In genomic region chr2:20351555-20352229, GRCh38 we compare ENCODE assay signal across 1 cellular context.
TF ChIP-seq lines count a peak whose summit lies in the region.

No MANE protein-coding gene starts in this region.

TF ChIP-seq in HepG2, 621 proteins besides CTCF, POLR2A, EP300 and RAD21 (continued from another document and continues in another):
- TF ChIP-seq HMGXB4 (CRISPR knock-in tag; IDR thresholded peaks at IDR 0.05; ENCODE audit: borderline replicate concordance in 1 of 2, low read depth in 1 of 2) (no peak), MED13 (CRISPR knock-in tag; IDR thresholded peaks at IDR 0.05) (no peak), HMG20A (CRISPR knock-in tag; IDR thresholded peaks at IDR 0.05; ENCODE audit: borderline replicate concordance) (0 out of 2 replicates have a peak, but pooled peaks have one; percentile 21), NR1H2 (CRISPR knock-in tag; IDR thresholded peaks at IDR 0.05; ENCODE audit: borderline replicate concordance, low read depth) (no peak), NFKB2 (CRISPR knock-in tag; IDR thresholded peaks at IDR 0.05; ENCODE audit: borderline replicate concordance) (no peak), HMG20B (CRISPR knock-in tag; conservative IDR thresholded peaks at IDR 0.05) (no peak), MAFG (CRISPR knock-in tag; IDR thresholded peaks at IDR 0.05) (no peak), MIER2 (CRISPR knock-in tag; IDR thresholded peaks at IDR 0.05) (no peak), NFIB (CRISPR knock-in tag; IDR thresholded peaks at IDR 0.05; ENCODE audit: borderline replicate concordance) (no peak), ZNF253 (CRISPR knock-in tag; IDR thresholded peaks at IDR 0.05; ENCODE audit: borderline replicate concordance) (no peak), POLR2G (IDR thresholded peaks at IDR 0.05; ENCODE audit: low read depth, low read length) (peak; percentile 32; the same call in 1 of the 2 replicates), DR1 (CRISPR knock-in tag; IDR thresholded peaks at IDR 0.05) (no peak), MED1 (CRISPR knock-in tag; IDR thresholded peaks at IDR 0.05) (0 out of 2 replicates have a peak, but pooled peaks have one; percentile 26), ZNF800 (CRISPR knock-in tag; IDR thresholded peaks at IDR 0.05) (0 out of 2 replicates have a peak, but pooled peaks have one; percentile 9), GABPB1 (CRISPR knock-in tag; IDR thresholded peaks at IDR 0.05) (no peak), ZEB1 (IDR thresholded peaks at IDR 0.05; ENCODE audit: insufficient replicate concordance, low read depth) (no peak), ZNF292 (CRISPR knock-in tag; IDR thresholded peaks at IDR 0.05; ENCODE audit: borderline replicate concordance, low read depth) (peak; percentile 26; the same call in 1 of the 2 replicates), ZFP1 (CRISPR knock-in tag; IDR thresholded peaks at IDR 0.05) (no peak; the same call in 1 of the 2 replicates), RFXAP (CRISPR knock-in tag; IDR thresholded peaks at IDR 0.05; ENCODE audit: borderline replicate concordance) (peak; percentile 27; the same call in 1 of the 2 replicates), ZNF547 (CRISPR knock-in tag; IDR thresholded peaks at IDR 0.05) (no peak), MTA3 (CRISPR knock-in tag; IDR thresholded peaks at IDR 0.05) (no peak), HOXD1 (CRISPR knock-in tag; IDR thresholded peaks at IDR 0.05) (no peak), ZNF550 (CRISPR knock-in tag; IDR thresholded peaks at IDR 0.05; ENCODE audit: borderline replicate concordance) (no peak), ZNF768 (CRISPR knock-in tag; IDR thresholded peaks at IDR 0.05) (no peak), ZNF598 (CRISPR knock-in tag; IDR thresholded peaks at IDR 0.05; ENCODE audit: borderline replicate concordance) (no peak), ZNF569 (CRISPR knock-in tag; IDR thresholded peaks at IDR 0.05; ENCODE audit: borderline replicate concordance) (0 out of 2 replicates have a peak, but pooled peaks have one; percentile 15), ZNF749 (CRISPR knock-in tag; IDR thresholded peaks at IDR 0.05; ENCODE audit: borderline replicate concordance) (no peak), ZFP36L1 (CRISPR knock-in tag; IDR thresholded peaks at IDR 0.05) (no peak), PRPF4 (IDR thresholded peaks at IDR 0.05; ENCODE audit: low read depth, low read length, poor library complexity, severe bottlenecking) (no peak), ZNF563 (CRISPR knock-in tag; IDR thresholded peaks at IDR 0.05) (no peak), FOXP4 (CRISPR knock-in tag; IDR thresholded peaks at IDR 0.05) (peak; percentile 63), PHF20 (CRISPR knock-in tag; IDR thresholded peaks at IDR 0.05) (no peak), BATF2 (CRISPR knock-in tag; IDR thresholded peaks at IDR 0.05) (no peak), ZNF770 (CRISPR knock-in tag; IDR thresholded peaks at IDR 0.05) (no peak), GMEB1 (CRISPR knock-in tag; IDR thresholded peaks at IDR 0.05; ENCODE audit: borderline replicate concordance) (no peak), ZBED4 (CRISPR knock-in tag; IDR thresholded peaks at IDR 0.05; ENCODE audit: borderline replicate concordance) (no peak), ZNF629 (CRISPR knock-in tag; conservative IDR thresholded peaks at IDR 0.05) (no peak)
- TF ChIP-seq, protein P1, sequence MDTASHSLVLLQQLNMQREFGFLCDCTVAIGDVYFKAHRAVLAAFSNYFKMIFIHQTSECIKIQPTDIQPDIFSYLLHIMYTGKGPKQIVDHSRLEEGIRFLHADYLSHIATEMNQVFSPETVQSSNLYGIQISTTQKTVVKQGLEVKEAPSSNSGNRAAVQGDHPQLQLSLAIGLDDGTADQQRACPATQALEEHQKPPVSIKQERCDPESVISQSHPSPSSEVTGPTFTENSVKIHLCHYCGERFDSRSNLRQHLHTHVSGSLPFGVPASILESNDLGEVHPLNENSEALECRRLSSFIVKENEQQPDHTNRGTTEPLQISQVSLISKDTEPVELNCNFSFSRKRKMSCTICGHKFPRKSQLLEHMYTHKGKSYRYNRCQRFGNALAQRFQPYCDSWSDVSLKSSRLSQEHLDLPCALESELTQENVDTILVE (CRISPR knock-in tag; IDR thresholded peaks at IDR 0.05) = peak; percentile 41
- TF ChIP-seq, protein P2, sequence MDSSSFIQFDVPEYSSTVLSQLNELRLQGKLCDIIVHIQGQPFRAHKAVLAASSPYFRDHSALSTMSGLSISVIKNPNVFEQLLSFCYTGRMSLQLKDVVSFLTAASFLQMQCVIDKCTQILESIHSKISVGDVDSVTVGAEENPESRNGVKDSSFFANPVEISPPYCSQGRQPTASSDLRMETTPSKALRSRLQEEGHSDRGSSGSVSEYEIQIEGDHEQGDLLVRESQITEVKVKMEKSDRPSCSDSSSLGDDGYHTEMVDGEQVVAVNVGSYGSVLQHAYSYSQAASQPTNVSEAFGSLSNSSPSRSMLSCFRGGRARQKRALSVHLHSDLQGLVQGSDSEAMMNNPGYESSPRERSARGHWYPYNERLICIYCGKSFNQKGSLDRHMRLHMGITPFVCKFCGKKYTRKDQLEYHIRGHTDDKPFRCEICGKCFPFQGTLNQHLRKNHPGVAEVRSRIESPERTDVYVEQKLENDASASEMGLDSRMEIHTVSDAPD (CRISPR knock-in tag; IDR thresholded peaks at IDR 0.05) = no peak; the same call in 1 of the 2 replicates
- TF ChIP-seq, protein P3, sequence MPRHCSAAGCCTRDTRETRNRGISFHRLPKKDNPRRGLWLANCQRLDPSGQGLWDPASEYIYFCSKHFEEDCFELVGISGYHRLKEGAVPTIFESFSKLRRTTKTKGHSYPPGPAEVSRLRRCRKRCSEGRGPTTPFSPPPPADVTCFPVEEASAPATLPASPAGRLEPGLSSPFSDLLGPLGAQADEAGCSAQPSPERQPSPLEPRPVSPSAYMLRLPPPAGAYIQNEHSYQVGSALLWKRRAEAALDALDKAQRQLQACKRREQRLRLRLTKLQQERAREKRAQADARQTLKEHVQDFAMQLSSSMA (CRISPR knock-in tag; IDR thresholded peaks at IDR 0.05) = no peak
- TF ChIP-seq, protein P4, sequence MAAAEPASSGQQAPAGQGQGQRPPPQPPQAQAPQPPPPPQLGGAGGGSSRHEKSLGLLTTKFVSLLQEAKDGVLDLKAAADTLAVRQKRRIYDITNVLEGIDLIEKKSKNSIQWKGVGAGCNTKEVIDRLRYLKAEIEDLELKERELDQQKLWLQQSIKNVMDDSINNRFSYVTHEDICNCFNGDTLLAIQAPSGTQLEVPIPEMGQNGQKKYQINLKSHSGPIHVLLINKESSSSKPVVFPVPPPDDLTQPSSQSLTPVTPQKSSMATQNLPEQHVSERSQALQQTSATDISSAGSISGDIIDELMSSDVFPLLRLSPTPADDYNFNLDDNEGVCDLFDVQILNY (CRISPR knock-in tag; conservative IDR thresholded peaks at IDR 0.05) = no peak
- TF ChIP-seq, protein P5, sequence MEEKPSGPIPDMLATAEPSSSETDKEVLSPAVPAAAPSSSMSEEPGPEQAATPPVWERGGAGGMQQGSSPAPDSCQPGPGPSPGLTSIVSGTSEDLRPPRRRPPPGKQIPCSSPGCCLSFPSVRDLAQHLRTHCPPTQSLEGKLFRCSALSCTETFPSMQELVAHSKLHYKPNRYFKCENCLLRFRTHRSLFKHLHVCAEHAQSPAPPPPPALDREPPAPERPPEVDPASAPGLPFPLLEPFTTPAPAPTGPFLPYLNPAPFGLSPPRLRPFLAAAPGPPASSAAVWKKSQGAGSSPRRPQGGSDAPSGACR (CRISPR knock-in tag; IDR thresholded peaks at IDR 0.05) = no peak
